ENCODE assay signal across 9 cellular contexts in genomic region chr3:184757010-184757651, GRCh38. TPM values are rescaled to one million over a fixed set of nuclear protein-coding genes. Genes with fewer than 3 reads are reported as not detected.
A peak's percentile ranks its signal among the peaks of the same experiment; 100 is the strongest.
DNase-seq lines count a peak whose midpoint lies in the region; ATAC-seq and TF ChIP-seq lines count a peak whose summit lies in the region.
"Had no signal": no experiment of that assay in that cellular context is flagged by ENCODE, and none has a peak within 500 bp of the region (broad histone marks: within the 10 kb centered on the region; RNA-seq: fewer than 3 reads in every experiment).

No MANE protein-coding gene starts in this region.

- no peaks in the 10 kb centered on the region for H3K79me1 ChIP-seq in mesendoderm (ENCODE audit: low read length)

- no peak overlapping the region for H4K5ac ChIP-seq in mesendoderm (ENCODE audit: low read length)

- no peaks in the 10 kb centered on the region for H3K4me1 Mint-ChIP-seq in activated naive CD8-positive, alpha-beta T cell treated with anti-CD3 and anti-CD28 coated beads, Interleukin-2, amount 50 U/mL, for 24 hours

- no peaks in the 10 kb centered on the region for H3K27me3 ChIP-seq in colonic mucosa
- H3K27me3 ChIP-seq in mesendoderm (ENCODE audit: insufficient read depth, low read length, poor library complexity) = no peaks in the 10 kb centered on the region

- H3K79me2 ChIP-seq in mesendoderm (ENCODE audit: control insufficient read depth, insufficient read depth, low read length) = no peaks in the 10 kb centered on the region

- no peak overlapping the region for H2AK5ac ChIP-seq in mesendoderm (ENCODE audit: low read length)

- no peak for ATAC-seq in activated naive CD8-positive, alpha-beta T cell treated with anti-CD3 and anti-CD28 coated beads, Interleukin-2, amount 50 U/mL, for 24 hours

- peak overlapping the region; percentile 65 for H3K27ac ChIP-seq in colonic mucosa
- no peak overlapping the region for H3K27ac ChIP-seq in mesendoderm (ENCODE audit: low read depth, low read length)
- H3K27ac ChIP-seq: 22Rv1 had no signal

- intact Hi-C loops in colonic mucosa (cut with DNase I) = no loop called here

- DNase-seq in NCI-H1092 treated with DMSO at 0.1 percent for 48 hours (lab: John Stamatoyannopoulos, UW) (peak; percentile 28), NCI-H1092 (lab: John Stamatoyannopoulos, UW) (no peak), colonic mucosa (peak; percentile 73), mesendoderm (peak; percentile 59), ureter (ENCODE audit: low spot score) (peak; percentile 64), NCI-H345 treated with DMSO at 0.1 percent for 48 hours (lab: John Stamatoyannopoulos, UW; ENCODE audit: unreplicated experiment) (no peak), NCI-H2196 (lab: John Stamatoyannopoulos, UW; ENCODE audit: unreplicated experiment) (no peak)
- DNase-seq in activated naive CD8-positive, alpha-beta T cell treated with anti-CD3 and anti-CD28 coated beads, Interleukin-2, amount 50 U/mL, for 24 hours = no peak

- H4K8ac ChIP-seq in mesendoderm (ENCODE audit: low read depth, low read length) = no peak overlapping the region

- H3K56ac ChIP-seq in mesendoderm (ENCODE audit: low read length) = peak overlapping the region; percentile 71

- H3K4me1 ChIP-seq in colonic mucosa = no peaks in the 10 kb centered on the region
- H3K4me1 ChIP-seq in mesendoderm (ENCODE audit: control insufficient read depth, low read depth, low read length) = peaks cover 23% of the 10 kb centered on the region

- no peak overlapping the region for H2BK120ac ChIP-seq in mesendoderm (ENCODE audit: low read depth, low read length)

- no peaks in the 10 kb centered on the region for H3K9me3 Mint-ChIP-seq in activated naive CD8-positive, alpha-beta T cell treated with anti-CD3 and anti-CD28 coated beads, Interleukin-2, amount 50 U/mL, for 24 hours

- no peaks in the 10 kb centered on the region for H3K36me3 Mint-ChIP-seq in activated naive CD8-positive, alpha-beta T cell treated with anti-CD3 and anti-CD28 coated beads, Interleukin-2, amount 50 U/mL, for 24 hours (ENCODE audit: low read depth)

- TF ChIP-seq CTCF in colonic mucosa (IDR thresholded peaks at IDR 0.05) = no peak

- H3K36me3 ChIP-seq in colonic mucosa (no peaks in the 10 kb centered on the region), mesendoderm (ENCODE audit: control insufficient read depth, insufficient read depth, low read length) (no peaks in the 10 kb centered on the region)

- no peaks in the 10 kb centered on the region for H3K9me3 ChIP-seq in colonic mucosa

- peak overlapping the region; percentile 15 for H3K4me3 ChIP-seq in colonic mucosa
- no peak overlapping the region for H3K4me3 ChIP-seq in mesendoderm (ENCODE audit: low read length)

- H3K4ac ChIP-seq in mesendoderm (ENCODE audit: low read depth, low read length) = no peak overlapping the region

- no peak overlapping the region for H3K4me3 Mint-ChIP-seq in activated naive CD8-positive, alpha-beta T cell treated with anti-CD3 and anti-CD28 coated beads, Interleukin-2, amount 50 U/mL, for 24 hours

- H2BK5ac ChIP-seq in mesendoderm (ENCODE audit: low read length) = peak overlapping the region; percentile 74

- no peak overlapping the region for H3K27ac Mint-ChIP-seq in activated naive CD8-positive, alpha-beta T cell treated with anti-CD3 and anti-CD28 coated beads, Interleukin-2, amount 50 U/mL, for 24 hours

- no peak overlapping the region for H3K23ac ChIP-seq in mesendoderm (ENCODE audit: low read length)

- H3K9ac ChIP-seq in colonic mucosa (ENCODE audit: low read depth in 2 of 2, low read length in 2 of 2) = peak overlapping the region in 1 of 2 donors; percentile 48
- H3K9ac ChIP-seq in mesendoderm (ENCODE audit: low read length) = peak overlapping the region; percentile 35

- H3K4me2 ChIP-seq in mesendoderm (ENCODE audit: low read length) = no peak overlapping the region

- no peaks in the 10 kb centered on the region for H3K27me3 Mint-ChIP-seq in activated naive CD8-positive, alpha-beta T cell treated with anti-CD3 and anti-CD28 coated beads, Interleukin-2, amount 50 U/mL, for 24 hours

- H3K18ac ChIP-seq in mesendoderm (ENCODE audit: low read length) = no peak overlapping the region

- WGBS in mesendoderm (ENCODE audit: extremely low coverage, insufficient coverage, low lambda C conversion rate) = no CpG with 5 or more reads among the region's 17 CpGs

- no peak overlapping the region for H2BK15ac ChIP-seq in mesendoderm (replicated peaks; ENCODE audit: low read depth)

RNA-seq across cellular contexts. Expression of gene MAGEF1, which starts 45.3 kb away (rescaled TPM):
- total RNA-seq in colonic mucosa (10 to 100 TPM; 28.3 to 42.6 TPM), ureter (30.4 TPM)
- 39.9 TPM for polyA plus RNA-seq in mesendoderm (2013, experiment 1 of 2)
- 40.8 TPM for polyA plus RNA-seq in mesendoderm (2013, experiment 2 of 2)

RNA-seq across cellular contexts. Expression of gene VPS8, which starts 54.8 kb away (rescaled TPM):
- total RNA-seq in colonic mucosa (10 to 100 TPM; 43.7 to 54.8 TPM), ureter (86.4 TPM)
- 11.8 TPM for polyA plus RNA-seq in mesendoderm (2013, experiment 1 of 2)
- 10.6 TPM for polyA plus RNA-seq in mesendoderm (2013, experiment 2 of 2)

Comparison
In these comparisons a context has a peak if more than half of its experiments do, and no peak if none do; other contexts are left out.
1. DNase-seq: peak in NCI-H1092 treated with DMSO at 0.1 percent for 48 hours (single experiment), colonic mucosa (single experiment), mesendoderm (single experiment) and ureter (single experiment); none in NCI-H1092 (single experiment), activated naive CD8-positive, alpha-beta T cell treated with anti-CD3 and anti-CD28 coated beads, Interleukin-2, amount 50 U/mL, for 24 hours (single experiment), NCI-H345 treated with DMSO at 0.1 percent for 48 hours (single experiment) and NCI-H2196 (single experiment).